ENCODE assay signal across 14 cellular contexts in the genomic region with DNA sequence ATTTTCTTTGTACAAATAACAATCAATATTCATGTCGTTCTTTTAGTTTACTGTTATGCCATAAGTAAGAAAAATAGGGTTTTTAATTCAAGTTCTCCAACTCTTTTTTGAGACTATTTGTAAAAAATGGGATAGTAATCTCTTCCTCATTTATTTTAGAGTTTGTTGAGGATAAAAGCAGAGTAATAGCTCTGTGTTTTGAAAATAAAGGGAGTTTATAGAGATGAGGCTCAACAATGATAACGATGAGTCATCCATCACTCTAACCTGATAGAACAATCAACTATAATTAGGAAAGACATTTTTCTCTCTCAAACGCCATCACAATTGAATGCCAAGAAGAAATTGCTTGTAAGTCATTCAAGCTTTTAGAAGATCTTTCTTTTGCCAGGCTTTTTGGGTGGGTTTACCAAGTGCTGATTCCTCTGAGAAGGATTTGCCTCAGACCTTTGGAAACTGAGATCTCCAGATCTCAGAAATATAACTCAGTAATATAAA. TPM values are rescaled to one million over a fixed set of nuclear protein-coding genes. Genes with fewer than 3 reads are reported as not detected.
DNase-seq lines count a peak whose midpoint lies in the region; ATAC-seq and TF ChIP-seq lines count a peak whose summit lies in the region.
"Had no signal": no experiment of that assay in that cellular context is flagged by ENCODE, and none has a peak within 500 bp of the region (broad histone marks: within the 10 kb centered on the region; RNA-seq: fewer than 3 reads in every experiment).

No MANE protein-coding gene starts in this region.

- intact Hi-C loops in dendritic cell treated with granulocyte-macrophage colony-stimulating factor and Interleukin-4, amounts not matched to agents 40 ng/mL and 50 ng/mL, for 4 days (cut with micrococcal nuclease) = no loop called here
- intact Hi-C loops in spleen (cut with DNase I; ENCODE audit: low total_unique reads) = no loop called here

- H3K9me2 ChIP-seq in OCI-LY1 (ENCODE audit: low read depth, low read length) = no peaks in the 10 kb centered on the region

- H3K27ac ChIP-seq in OCI-LY1 (ENCODE audit: low read depth, low read length, poor library complexity, severe bottlenecking) (peak overlapping the region; percentile 77), spleen (peak overlapping the region; percentile 65 to 90 (median 86))
- H3K27ac ChIP-seq: uterus had no signal

- 16 to 30% (median 24%) methylated on average over 3 of the region's 3 CpGs for WGBS in spleen, 5 donors

- H3K4me3 ChIP-seq in GM08714 (ENCODE audit: low read length) = peak overlapping the region; percentile 83
- H3K4me3 ChIP-seq in OCI-LY1 (ENCODE audit: low read depth, low read length, poor library complexity, severe bottlenecking) = peak overlapping the region; percentile 67
- H3K4me3 ChIP-seq in spleen = peak overlapping the region; percentile 19 to 67 (median 38)

- DNase-seq in spleen (no peak), iPS-NIHi11 (ENCODE audit: low spot score) (no peak), type B pancreatic cell (ENCODE audit: extremely low spot score, unreplicated experiment) (no peak)
- DNase-seq: activated effector memory CD4-positive, alpha-beta T cell treated with Interleukin-2 at 50 U/mL for 16 hours; DMS79; HCEC 1CT; NCI-H69; nucleus accumbens; SW 1271; uterus had no signal

- no peaks in the 10 kb centered on the region for H3K9me3 ChIP-seq in OCI-LY1 (ENCODE audit: low read length)
- peaks cover 0 to 10% (median 0%) of the 10 kb centered on the region in 8 donors for H3K9me3 ChIP-seq in spleen
- H3K9me3 ChIP-seq: uterus had no signal

- no peaks in the 10 kb centered on the region for H3K9me3 Mint-ChIP-seq in dendritic cell treated with granulocyte-macrophage colony-stimulating factor and Interleukin-4, amounts not matched to agents 40 ng/mL and 50 ng/mL, for 4 days
- H3K9me3 Mint-ChIP-seq in type B pancreatic cell = peaks cover 4% of the 10 kb centered on the region

- peaks cover 10% of the 10 kb centered on the region; the same call in 1 of the 2 replicates for H3K79me2 ChIP-seq in OCI-LY1 (ENCODE audit: insufficient read depth, low read length)

- no peak for ATAC-seq in GM19351 (IDR thresholded peaks at IDR 0.05; ENCODE audit: unreplicated experiment)

- no peaks in the 10 kb centered on the region for H3K27me3 Mint-ChIP-seq in dendritic cell treated with granulocyte-macrophage colony-stimulating factor and Interleukin-4, amounts not matched to agents 40 ng/mL and 50 ng/mL, for 4 days
- H3K27me3 Mint-ChIP-seq in type B pancreatic cell = peaks cover 25% of the 10 kb centered on the region

- TF ChIP-seq CTCF in OCI-LY1 (IDR thresholded peaks at IDR 0.05; ENCODE audit: low read length) (no peak), spleen (IDR thresholded peaks at IDR 0.05 in 8 of 11, conservative IDR thresholded peaks at IDR 0.05 in 3 of 11) (no peak), type B pancreatic cell (conservative IDR thresholded peaks at IDR 0.05) (no peak)

- H3K4me1 Mint-ChIP-seq in dendritic cell treated with granulocyte-macrophage colony-stimulating factor and Interleukin-4, amounts not matched to agents 40 ng/mL and 50 ng/mL, for 4 days (ENCODE audit: low read depth) = peaks cover 52% of the 10 kb centered on the region
- no peaks in the 10 kb centered on the region for H3K4me1 Mint-ChIP-seq in type B pancreatic cell (ENCODE audit: unreplicated experiment)

- peak overlapping the region; percentile 82 for H3K9ac ChIP-seq in OCI-LY1 (ENCODE audit: low read length)

- no peak for TF ChIP-seq POLR2A in spleen (IDR thresholded peaks at IDR 0.05)

- no peaks in the 10 kb centered on the region for H3K27me3 ChIP-seq in OCI-LY1 (ENCODE audit: insufficient read depth, low read length)
- no peaks in the 10 kb centered on the region for H3K27me3 ChIP-seq in spleen (replicated peaks in 1 of 7)
- H3K27me3 ChIP-seq: uterus had no signal

- H3K27ac Mint-ChIP-seq in dendritic cell treated with granulocyte-macrophage colony-stimulating factor and Interleukin-4, amounts not matched to agents 40 ng/mL and 50 ng/mL, for 4 days = peak overlapping the region; percentile 95
- H3K27ac Mint-ChIP-seq in type B pancreatic cell = no peak overlapping the region

- peak overlapping the region; percentile 92 for H3K4me3 Mint-ChIP-seq in dendritic cell treated with granulocyte-macrophage colony-stimulating factor and Interleukin-4, amounts not matched to agents 40 ng/mL and 50 ng/mL, for 4 days
- no peak overlapping the region for H3K4me3 Mint-ChIP-seq in type B pancreatic cell

- no peaks in the 10 kb centered on the region for H4K20me1 ChIP-seq in OCI-LY1 (ENCODE audit: insufficient read depth, low read length)

- peaks cover 63% of the 10 kb centered on the region for H3K4me1 ChIP-seq in OCI-LY1 (ENCODE audit: insufficient read depth, low read length, severe bottlenecking)
- peaks cover 4 to 70% (median 38%) of the 10 kb centered on the region in 6 donors for H3K4me1 ChIP-seq in spleen
- H3K4me1 ChIP-seq: uterus had no signal

- H3K36me3 ChIP-seq in OCI-LY1 (ENCODE audit: insufficient read depth, low read length) (no peaks in the 10 kb centered on the region), spleen (no peaks in the 10 kb centered on the region)
- H3K36me3 ChIP-seq: uterus had no signal

- H3F3A ChIP-seq in OCI-LY1 (ENCODE audit: insufficient read depth, low read length) = no peaks in the 10 kb centered on the region

- peak overlapping the region; percentile 87 for H3K4me2 ChIP-seq in OCI-LY1 (ENCODE audit: low read length)

- peaks cover 46% of the 10 kb centered on the region for H3K36me3 Mint-ChIP-seq in dendritic cell treated with granulocyte-macrophage colony-stimulating factor and Interleukin-4, amounts not matched to agents 40 ng/mL and 50 ng/mL, for 4 days (ENCODE audit: low read depth)
- no peaks in the 10 kb centered on the region for H3K36me3 Mint-ChIP-seq in type B pancreatic cell

- 0 out of 2 replicates have a peak overlapping the region, but pooled peaks have one; percentile 3 for H2AFZ ChIP-seq in OCI-LY1 (ENCODE audit: low read length)

RNA-seq across cellular contexts. Expression of a gene that starts 0.6 kb away (rescaled TPM):
- total RNA-seq in spleen (10 to 100 TPM; 50.3 to 76.1 (median 62.5) TPM), type B pancreatic cell (ENCODE audit: low replicate concordance) (not detected in 2 replicates)
- 10 to 100 TPM in 1 of 3 donors, 1 to 10 TPM in 2; 4.7 to 10.9 (median 5.4) TPM for polyA plus RNA-seq in spleen

RNA-seq across cellular contexts. Expression of a gene that starts 55.7 kb away (rescaled TPM):
- total RNA-seq in spleen (10 to 100 TPM; 21.5 to 52.4 (median 36.1) TPM), type B pancreatic cell (ENCODE audit: low replicate concordance) (not detected in 2 replicates)
- polyA plus RNA-seq in spleen = 10 to 100 TPM; 35.2 to 38.5 (median 37.0) TPM

Comparison
In these comparisons a context has a peak if more than half of its experiments do, and no peak if none do; other contexts are left out.
1. RNA of a gene that starts 0.6 kb away (total RNA-seq): 50.3 to 76.1 TPM in spleen; not detected in type B pancreatic cell; every median in the first group is over 10 times any median in the second.
2. RNA of a gene that starts 55.7 kb away (total RNA-seq): 21.5 to 52.4 TPM in spleen; not detected in type B pancreatic cell; every median in the first group is over 10 times any median in the second.
3. Peak in every context shown above with its lines, with median percentiles within 50 percentile points of each other: H3K4me3 ChIP-seq.